ENCODE assay signal across 8 cellular contexts in genomic region chr16:88633684-88634140, GRCh38. TPM values are rescaled to one million over a fixed set of nuclear protein-coding genes. Genes with fewer than 3 reads are reported as not detected.
DNase-seq lines count a peak whose midpoint lies in the region; ATAC-seq, FAIRE-seq and TF ChIP-seq lines count a peak whose summit lies in the region.

No MANE protein-coding gene starts in this region.

- intact Hi-C loops in thyroid gland (cut with DNase I): no loop called here

- TF ChIP-seq POLR2A in thyroid gland (IDR thresholded peaks at IDR 0.05): no peak

- peak; percentile 24 for ATAC-seq in HG02852 (IDR thresholded peaks at IDR 0.05; ENCODE audit: unreplicated experiment)

- H3K4me1 ChIP-seq in thyroid gland: peaks cover 0 to 17% of the 10 kb centered on the region in 2 donors

- peaks cover 7% of the 10 kb centered on the region for H3K27me3 ChIP-seq in bronchial epithelial cell (ENCODE audit: control insufficient read depth, insufficient read depth, low read length)
- H3K27me3 ChIP-seq in thyroid gland: no peaks in the 10 kb centered on the region

- TF ChIP-seq CTCF in bronchial epithelial cell (IDR thresholded peaks at IDR 0.05; ENCODE audit: insufficient read depth, low read length, severe bottlenecking) (peak; percentile 48), thyroid gland (IDR thresholded peaks at IDR 0.05) (peak in 1 of 6 experiments; percentile 37)

- H3K36me3 ChIP-seq in bronchial epithelial cell (ENCODE audit: control insufficient read depth, insufficient read depth, low read length) (peaks cover 8% of the 10 kb centered on the region), thyroid gland (peaks cover 25 to 29% of the 10 kb centered on the region in 2 donors)

- WGBS in thyroid gland, 2 donors: 4 to 13% methylated on average over 5 to 6 of the region's 23 CpGs

- no peak overlapping the region for H3K27ac ChIP-seq in thyroid gland

- no peak for FAIRE-seq in bronchial epithelial cell (lab: Jason Lieb, UNC)

- DNase-seq in activated CD8-positive, alpha-beta memory T cell treated with anti-CD3 and anti-CD28 coated beads for 1 hour (ENCODE audit: extremely low read depth in 1 of 2, low read depth in 1 of 2): peak; percentile 25 to 35
- DNase-seq in activated CD8-positive, alpha-beta memory T cell treated with anti-CD3 and anti-CD28 coated beads for 24 hours: no peak
- peak; percentile 97 for DNase-seq in SW480 (ENCODE audit: low spot score)
- peak; percentile 38 for DNase-seq in bronchial epithelial cell (ENCODE audit: low read depth)
- DNase-seq in lung microvascular endothelial cell (ENCODE audit: low read depth in 2 of 2): peak; percentile 38 to 79
- peak; percentile 64 to 73 for DNase-seq in thyroid gland
- no peak for DNase-seq in cerebellum (ENCODE audit: low spot score)

- H3K4me3 ChIP-seq in bronchial epithelial cell (ENCODE audit: low read depth, low read length) (peak overlapping the region; percentile 48), thyroid gland (replicated peaks in 1 of 3) (no peak overlapping the region)

- no peaks in the 10 kb centered on the region for H3K9me3 ChIP-seq in thyroid gland

RNA-seq across cellular contexts. Expression of gene IL17C, which starts 4.7 kb away (rescaled TPM):
- total RNA-seq in bronchial epithelial cell (under 0.01 TPM in 1 of 2 replicates, not detected in the other), lung microvascular endothelial cell (not detected in 2 replicates), thyroid gland (not detected), cerebellum (not detected)

RNA-seq across cellular contexts. Expression of gene CYBA, which starts 17.1 kb away (rescaled TPM):
- total RNA-seq in bronchial epithelial cell: 134 and 181 TPM in 2 replicates
- total RNA-seq in lung microvascular endothelial cell: 287 and 458 TPM in 2 replicates
- total RNA-seq in thyroid gland: 100 to 1,000 TPM; 199 to 475 (median 339) TPM
- total RNA-seq in cerebellum: 23.3 TPM

RNA-seq across cellular contexts. Expression of gene MVD, which starts 29.2 kb away (rescaled TPM):
- 34.6 and 56.6 TPM in 2 replicates for total RNA-seq in bronchial epithelial cell
- total RNA-seq in lung microvascular endothelial cell: 40.8 and 42.3 TPM in 2 replicates
- 10 to 100 TPM; 20.7 to 52.5 (median 43.2) TPM for total RNA-seq in thyroid gland
- total RNA-seq in cerebellum: 24.1 TPM

RNA-seq across cellular contexts. Expression of gene SNAI3, which starts 52.6 kb away (rescaled TPM):
- 0.26 TPM in 1 of 2 replicates, not detected in the other for total RNA-seq in bronchial epithelial cell
- under 0.01 and 0.22 TPM in 2 replicates for total RNA-seq in lung microvascular endothelial cell
- 1 to 10 TPM in 3 of 4 donors, under 1 TPM in 1; 0.33 to 1.3 (median 1.3) TPM for total RNA-seq in thyroid gland
- total RNA-seq in cerebellum: not detected

Comparison
In these comparisons a context has a peak if more than half of its experiments do, and no peak if none do; other contexts are left out.
1. DNase-seq: peak in activated CD8-positive, alpha-beta memory T cell treated with anti-CD3 and anti-CD28 coated beads for 1 hour (2 of 2), SW480 (single experiment), bronchial epithelial cell (single experiment), lung microvascular endothelial cell (2 of 2) and thyroid gland (2 of 2); none in activated CD8-positive, alpha-beta memory T cell treated with anti-CD3 and anti-CD28 coated beads for 24 hours (single experiment) and cerebellum (single experiment).